8 cellular contexts compared by ENCODE assay signal in genomic region chr9:130041648-130042405, GRCh38. TPM values are rescaled to one million over a fixed set of nuclear protein-coding genes. Genes with fewer than 3 reads are reported as not detected.
DNase-seq lines count a peak whose midpoint lies in the region; ATAC-seq and TF ChIP-seq lines count a peak whose summit lies in the region.

No MANE protein-coding gene starts in this region.

- peak overlapping the region; percentile 97 to 100 (median 99) for H3K4me3 Mint-ChIP-seq in naive thymus-derived CD8-positive, alpha-beta T cell

- H3K9me3 Mint-ChIP-seq in naive thymus-derived CD8-positive, alpha-beta T cell = no peaks in the 10 kb centered on the region

- peak overlapping the region; percentile 95 to 99 (median 98) for H3K27ac Mint-ChIP-seq in naive thymus-derived CD8-positive, alpha-beta T cell

- H3K4me3 ChIP-seq in RWPE2 (ENCODE audit: severe bottlenecking) (peak overlapping the region; percentile 69), epithelial cell of esophagus (ENCODE audit: low read length) (peak overlapping the region; percentile 80)

- ATAC-seq in RWPE2 (ENCODE audit: low read depth) (peak; percentile 46), HG02798 (IDR thresholded peaks at IDR 0.05; ENCODE audit: poor library complexity, unreplicated experiment) (no peak), GM21367 (IDR thresholded peaks at IDR 0.05; ENCODE audit: unreplicated experiment) (no peak), HG03521 (IDR thresholded peaks at IDR 0.05; ENCODE audit: unreplicated experiment) (no peak)
- ATAC-seq in naive thymus-derived CD8-positive, alpha-beta T cell = no peak

- peaks cover 0 to 7% (median 2%) of the 10 kb centered on the region in 3 donors for H3K36me3 Mint-ChIP-seq in naive thymus-derived CD8-positive, alpha-beta T cell

- no peaks in the 10 kb centered on the region for H3K9me3 ChIP-seq in RWPE2 (ENCODE audit: severe bottlenecking)

- no peaks in the 10 kb centered on the region for H3K27me3 ChIP-seq in RWPE2 (ENCODE audit: insufficient read depth, poor library complexity, severe bottlenecking)

- peaks cover 33 to 76% (median 57%) of the 10 kb centered on the region in 4 donors for H3K4me1 Mint-ChIP-seq in naive thymus-derived CD8-positive, alpha-beta T cell

- TF ChIP-seq CTCF in RWPE2 (IDR thresholded peaks at IDR 0.05; ENCODE audit: poor library complexity, severe bottlenecking) = no peak
- TF ChIP-seq CTCF in epithelial cell of esophagus (IDR thresholded peaks at IDR 0.05; ENCODE audit: insufficient read depth, low read depth, low read length, missing control alignments) = no peak

- peak; percentile 37 for DNase-seq in NCI-H748 (lab: John Stamatoyannopoulos, UW; ENCODE audit: unreplicated experiment)
- no peak for DNase-seq in NCI-H748 treated with DMSO at 0.1 percent for 48 hours (lab: John Stamatoyannopoulos, UW)
- no peak for DNase-seq in RWPE2 (ENCODE audit: low spot score)
- peak; percentile 20 for DNase-seq in epithelial cell of esophagus (ENCODE audit: low read depth)
- peak in 1 of 10 donors; percentile 9 for DNase-seq in naive thymus-derived CD8-positive, alpha-beta T cell

- H3K27ac ChIP-seq in RWPE2 (ENCODE audit: poor library complexity, severe bottlenecking) = peak overlapping the region; percentile 24

- POLR2A ChIA-PET in naive thymus-derived CD8-positive, alpha-beta T cell (lab: Charles Lee) = interaction anchor here (0.7 to 11.3 kb wide), 13 partner anchors 12 to 206 kb away, joined by 3 to 225 read pairs (median 4); partner anchors contain the start of gene GPR107

- H3K4me1 ChIP-seq in RWPE2 (ENCODE audit: insufficient read depth, poor library complexity, severe bottlenecking) = peaks cover 4% of the 10 kb centered on the region

- no peaks in the 10 kb centered on the region for H3K36me3 ChIP-seq in RWPE2 (ENCODE audit: low read depth)

- no peaks in the 10 kb centered on the region for H3K27me3 Mint-ChIP-seq in naive thymus-derived CD8-positive, alpha-beta T cell

RNA-seq across cellular contexts. Expression of gene FNBP1, which starts 1.2 kb away (rescaled TPM):
- total RNA-seq in naive thymus-derived CD8-positive, alpha-beta T cell = 100 to 1,000 TPM; 156 to 164 TPM
- polyA plus RNA-seq in naive thymus-derived CD8-positive, alpha-beta T cell = 100 to 1,000 TPM; 130 to 143 (median 136) TPM

RNA-seq across cellular contexts. Expression of gene GPR107, which starts 11.9 kb away (rescaled TPM):
- total RNA-seq in naive thymus-derived CD8-positive, alpha-beta T cell = 10 to 100 TPM; 21.9 to 25.3 TPM
- polyA plus RNA-seq in naive thymus-derived CD8-positive, alpha-beta T cell = 1 to 10 TPM; 1.4 to 3.2 (median 2.2) TPM

Comparison
In these comparisons a context has a peak if more than half of its experiments do, and no peak if none do; other contexts are left out.
1. DNase-seq: peak in NCI-H748 (single experiment) and epithelial cell of esophagus (single experiment); none in NCI-H748 treated with DMSO at 0.1 percent for 48 hours (single experiment) and RWPE2 (single experiment).